ENCODE assay signal across 13 cellular contexts in the genomic region with DNA sequence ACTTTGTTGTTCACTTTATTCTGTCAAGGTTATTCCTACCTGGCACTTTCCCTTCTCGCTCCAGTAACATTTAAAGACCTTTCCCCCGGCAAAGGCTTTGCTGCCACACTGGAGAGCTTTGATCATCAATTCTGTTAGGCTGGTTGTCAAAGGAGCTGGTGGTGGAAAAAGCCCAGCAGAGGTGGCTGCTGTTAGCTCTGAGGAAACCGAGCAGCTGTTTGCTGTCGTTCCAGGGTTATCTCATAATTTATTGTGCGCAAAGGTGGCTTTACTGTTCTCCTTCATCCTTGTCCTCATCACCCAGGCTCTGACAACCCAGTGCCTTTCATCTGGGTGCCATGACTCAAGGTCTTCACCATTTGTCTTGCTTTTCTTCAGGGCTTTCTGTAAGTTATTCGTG.
"Had no signal": no experiment of that assay in that cellular context is flagged by ENCODE, and none has a peak within 500 bp of the region (broad histone marks: within the 10 kb centered on the region; RNA-seq: fewer than 3 reads in every experiment).

No MANE protein-coding gene starts in this region.

- H3K4me1 ChIP-seq: colonic mucosa, lower lobe of right lung, testis had no signal

- H3K36me3 ChIP-seq: colonic mucosa, lower lobe of right lung had no signal

- ATAC-seq: activated CD4-positive, alpha-beta T cell treated with anti-CD3 and anti-CD28 coated beads for 36 hours; lower lobe of right lung; natural killer cell had no signal

- DNase-seq: activated CD4-positive, alpha-beta memory T cell treated with anti-CD3 and anti-CD28 coated beads, Interleukin-2, amount 10 ng/mL, durations not matched to agents 7 days and 5 days; activated CD4-positive, alpha-beta T cell treated with anti-CD3 and anti-CD28 coated beads for 36 hours; activated CD8-positive, alpha-beta memory T cell treated with anti-CD3 and anti-CD28 coated beads, Interleukin-2, amount 50 U/mL, for 48 hours; activated naive CD4-positive, alpha-beta T cell treated with Interleukin-2 at 50 U/mL for 16 hours; caudate nucleus; colonic mucosa; lower lobe of right lung; natural killer cell; stimulated activated CD4-positive, alpha-beta T cell treated with anti-CD3 and anti-CD28 coated beads, Interleukin-4, amount 100 ng/mL, for 1 hour; stimulated activated CD8-positive, alpha-beta memory T cell treated with anti-CD3 and anti-CD28 coated beads, Interleukin-4, amount 100 ng/mL, for 48 hours; T-helper 1 cell; testis had no signal

- H3K27ac ChIP-seq: colonic mucosa, lower lobe of right lung, testis, VCaP had no signal

- H3K27me3 ChIP-seq: colonic mucosa, testis had no signal

- H3K9me3 ChIP-seq: colonic mucosa, lower lobe of right lung, testis had no signal

- H3K4me3 ChIP-seq: colonic mucosa, lower lobe of right lung, testis had no signal
